Comparison of ENCODE assay signal across 9 cellular contexts in genomic region chr16:72241930-72242329, GRCh38.
A peak's percentile ranks its signal among the peaks of the same experiment; 100 is the strongest.
DNase-seq lines count a peak whose midpoint lies in the region; ATAC-seq, FAIRE-seq and TF ChIP-seq lines count a peak whose summit lies in the region.
"Had no signal": no experiment of that assay in that cellular context is flagged by ENCODE, and none has a peak within 500 bp of the region (broad histone marks: within the 10 kb centered on the region; RNA-seq: fewer than 3 reads in every experiment).

No MANE protein-coding gene starts in this region.

- H3K36me3 Mint-ChIP-seq in activated T-helper 2 cell treated with anti-CD3 and anti-CD28 coated beads, Interferon-gamma antibody, Interleukin-2, Interleukin-4, amounts not matched to agents 10 μg/mL and 5 μg/mL and 100 μg/mL, durations not matched to agents 14 hours and 24 hours and 36 hours (ENCODE audit: low read depth): no peaks in the 10 kb centered on the region

- H4K20me1 ChIP-seq in OCI-LY7 (ENCODE audit: insufficient read depth, low read length) (no peaks in the 10 kb centered on the region), endothelial cell of umbilical vein (replicated peaks; ENCODE audit: control insufficient read depth, extremely low read depth, insufficient read depth, low read length) (no peaks in the 10 kb centered on the region), neural cell (ENCODE audit: insufficient read depth) (no peaks in the 10 kb centered on the region)

- H3K36me3 ChIP-seq in OCI-LY7 (ENCODE audit: insufficient read depth, low read length) (no peaks in the 10 kb centered on the region), endothelial cell of umbilical vein (ENCODE audit: control insufficient read depth in 2 of 2, extremely low read depth in 1 of 2, insufficient read depth in 2 of 2, low read length in 2 of 2) (no peaks in the 10 kb centered on the region), neural cell (ENCODE audit: insufficient read depth, low read length) (no peaks in the 10 kb centered on the region)

- H3K4me1 ChIP-seq in OCI-LY7 (ENCODE audit: insufficient read depth, low read length, poor library complexity, severe bottlenecking) (no peaks in the 10 kb centered on the region), endothelial cell of umbilical vein (ENCODE audit: control insufficient read depth, extremely low read depth, insufficient read depth, low read length) (no peaks in the 10 kb centered on the region)

- TF ChIP-seq POLR2A in endothelial cell of umbilical vein (IDR thresholded peaks at IDR 0.05; ENCODE audit: low read depth, low read length): no peak

- H3K27ac ChIP-seq in OCI-LY7 (ENCODE audit: low read depth, low read length, poor library complexity, severe bottlenecking): no peak overlapping the region
- H3K27ac ChIP-seq in endothelial cell of umbilical vein (ENCODE audit: insufficient read depth, low read depth, low read length): no peak overlapping the region
- H3K27ac ChIP-seq in neural cell (ENCODE audit: low read length): peak overlapping the region; percentile 96

- no peaks in the 10 kb centered on the region for H3K9me3 Mint-ChIP-seq in activated T-helper 2 cell treated with anti-CD3 and anti-CD28 coated beads, Interferon-gamma antibody, Interleukin-2, Interleukin-4, amounts not matched to agents 10 μg/mL and 5 μg/mL and 100 μg/mL, durations not matched to agents 14 hours and 24 hours and 36 hours
- H3K9me3 Mint-ChIP-seq: activated B cell treated with CpG ODN at 0.5 μM for 24 hours had no signal

- H3K9me3 ChIP-seq in OCI-LY7 (ENCODE audit: low read length) (no peaks in the 10 kb centered on the region), endothelial cell of umbilical vein (replicated peaks; ENCODE audit: control insufficient read depth, insufficient read depth, low read length) (no peaks in the 10 kb centered on the region), neural cell (ENCODE audit: low read length) (no peaks in the 10 kb centered on the region)

- POLR2A ChIA-PET in OCI-LY7 (lab: Charles Lee): no interaction called here
- POLR2A ChIA-PET in endothelial cell of umbilical vein (lab: Charles Lee): no interaction called here

- peak; percentile 78 for DNase-seq in DMS53 (lab: John Stamatoyannopoulos, UW)
- peak; percentile 2 for DNase-seq in OCI-LY7 (ENCODE audit: low spot score)
- peak; percentile 66 for DNase-seq in endothelial cell of umbilical vein (ENCODE audit: low read depth, low spot score)
- DNase-seq in activated T-helper 2 cell treated with anti-CD3 and anti-CD28 coated beads, Interferon-gamma antibody, Interleukin-2, Interleukin-4, amounts not matched to agents 10 μg/mL and 5 μg/mL and 100 μg/mL, durations not matched to agents 14 hours and 24 hours and 36 hours (ENCODE audit: low spot score): no peak
- DNase-seq: activated B cell treated with CpG ODN at 0.5 μM for 24 hours had no signal

- FAIRE-seq in endothelial cell of umbilical vein (lab: Jason Lieb, UNC): peak; percentile 89

- H3K4me3 Mint-ChIP-seq in activated T-helper 2 cell treated with anti-CD3 and anti-CD28 coated beads, Interferon-gamma antibody, Interleukin-2, Interleukin-4, amounts not matched to agents 10 μg/mL and 5 μg/mL and 100 μg/mL, durations not matched to agents 14 hours and 24 hours and 36 hours (ENCODE audit: low read depth): no peak overlapping the region
- H3K4me3 Mint-ChIP-seq: activated B cell treated with CpG ODN at 0.5 μM for 24 hours had no signal

- dilution Hi-C loops in endothelial cell of umbilical vein (cut with MboI; ENCODE audit: extremely low pct_ligation_motif_present, low sequenced_read_pairs): no loop called here

- ATAC-seq in HG02938 (IDR thresholded peaks at IDR 0.05; ENCODE audit: unreplicated experiment) (peak; percentile 57), HG02884 (IDR thresholded peaks at IDR 0.05; ENCODE audit: unreplicated experiment) (no peak), HG03565 (IDR thresholded peaks at IDR 0.05; ENCODE audit: unreplicated experiment) (no peak)

- no peak overlapping the region for H3K27ac Mint-ChIP-seq in activated T-helper 2 cell treated with anti-CD3 and anti-CD28 coated beads, Interferon-gamma antibody, Interleukin-2, Interleukin-4, amounts not matched to agents 10 μg/mL and 5 μg/mL and 100 μg/mL, durations not matched to agents 14 hours and 24 hours and 36 hours
- H3K27ac Mint-ChIP-seq: activated B cell treated with CpG ODN at 0.5 μM for 24 hours had no signal

- no peaks in the 10 kb centered on the region for H3K79me2 ChIP-seq in OCI-LY7 (ENCODE audit: insufficient read depth, low read depth, low read length)
- H3K79me2 ChIP-seq in endothelial cell of umbilical vein (ENCODE audit: control insufficient read depth, insufficient read depth, low read length): no peaks in the 10 kb centered on the region
- H3K79me2 ChIP-seq in neural cell (replicated peaks; ENCODE audit: insufficient read depth, low read length): peaks cover 16% of the 10 kb centered on the region

- TF ChIP-seq EP300 in neural cell (conservative IDR thresholded peaks at IDR 0.05; ENCODE audit: poor library complexity, severe bottlenecking): peak; percentile 98

- BruUV-seq in OCI-LY7 (replicated peaks; lab: Mats Ljungman, UMichigan) (no TSS peak), endothelial cell of umbilical vein (replicated peaks; lab: Mats Ljungman, UMichigan) (no TSS peak)

- peak; percentile 68 for TF ChIP-seq CTCF in OCI-LY7 (conservative IDR thresholded peaks at IDR 0.05; ENCODE audit: low read length)
- peak; percentile 79 to 85 for TF ChIP-seq CTCF in endothelial cell of umbilical vein (IDR thresholded peaks at IDR 0.05; ENCODE audit: extremely low read depth in 1 of 2, insufficient read depth in 1 of 2, low read depth in 1 of 2, low read length in 2 of 2)
- peak; percentile 96 for TF ChIP-seq CTCF in neural cell (IDR thresholded peaks at IDR 0.05; ENCODE audit: poor library complexity, severe bottlenecking)

- H3K27me3 ChIP-seq in endothelial cell of umbilical vein (ENCODE audit: control insufficient read depth in 2 of 2, insufficient read depth in 2 of 2, low read length in 2 of 2): no peaks in the 10 kb centered on the region
- H3K27me3 ChIP-seq in neural cell (ENCODE audit: insufficient read depth, low read depth, low read length): no peaks in the 10 kb centered on the region

- intact Hi-C loops in OCI-LY7 (cut with micrococcal nuclease; ENCODE audit: unreplicated experiment): no loop called here
- intact Hi-C loops in endothelial cell of umbilical vein (cut with micrococcal nuclease): loop anchor here (1.0 to 10.0 kb wide), 12 partner anchors 117 to 1714 kb away; no protein-coding TSS in a partner anchor
- intact Hi-C loops in activated T-helper 2 cell treated with anti-CD3 and anti-CD28 coated beads, Interferon-gamma antibody, Interleukin-2, Interleukin-4, amounts not matched to agents 10 μg/mL and 5 μg/mL and 100 μg/mL, durations not matched to agents 14 hours and 24 hours and 36 hours (cut with micrococcal nuclease): no loop called here

- CTCF ChIA-PET in OCI-LY7 (lab: Charles Lee; ENCODE audit: unreplicated experiment): no interaction called here
- CTCF ChIA-PET in endothelial cell of umbilical vein (lab: Charles Lee): interaction anchor here (0.5 to 9.5 kb wide), 31 partner anchors 10 to 1714 kb away, joined by 3 to 183 read pairs (median 4); no protein-coding TSS in a partner anchor

- no peaks in the 10 kb centered on the region for H3K9me1 ChIP-seq in endothelial cell of umbilical vein (replicated peaks; ENCODE audit: control insufficient read depth, extremely low read depth, insufficient read depth, low read length)

- H3K4me2 ChIP-seq in OCI-LY7 (ENCODE audit: low read length) (no peak overlapping the region), endothelial cell of umbilical vein (ENCODE audit: insufficient read depth, low read length) (no peak overlapping the region), neural cell (ENCODE audit: low read length) (peak overlapping the region; percentile 32)

- peak; percentile 99 for TF ChIP-seq RAD21 in neural cell (conservative IDR thresholded peaks at IDR 0.05)

- H3F3A ChIP-seq in neural cell (ENCODE audit: insufficient read depth, low read length, poor library complexity, severe bottlenecking): peaks cover 9% of the 10 kb centered on the region

- peaks cover 7% of the 10 kb centered on the region for H3K27me3 Mint-ChIP-seq in activated T-helper 2 cell treated with anti-CD3 and anti-CD28 coated beads, Interferon-gamma antibody, Interleukin-2, Interleukin-4, amounts not matched to agents 10 μg/mL and 5 μg/mL and 100 μg/mL, durations not matched to agents 14 hours and 24 hours and 36 hours (ENCODE audit: low read depth)
- H3K27me3 Mint-ChIP-seq: activated B cell treated with CpG ODN at 0.5 μM for 24 hours had no signal

- H2AFZ ChIP-seq in OCI-LY7 (ENCODE audit: low read length) (no peak overlapping the region), endothelial cell of umbilical vein (ENCODE audit: low read depth, low read length) (peak overlapping the region; percentile 97), neural cell (ENCODE audit: low read depth, low read length) (no peak overlapping the region)

- H3K9ac ChIP-seq in endothelial cell of umbilical vein (replicated peaks; ENCODE audit: extremely low read depth, insufficient read depth, low read length) (no peak overlapping the region), neural cell (ENCODE audit: low read length) (peak overlapping the region; percentile 65)

- no peaks in the 10 kb centered on the region for H3K9me2 ChIP-seq in OCI-LY7 (ENCODE audit: insufficient read depth, low read length)
- H3K9me2 ChIP-seq in neural cell (ENCODE audit: insufficient read depth, low read length): no peaks in the 10 kb centered on the region

- H3K4me1 Mint-ChIP-seq in activated T-helper 2 cell treated with anti-CD3 and anti-CD28 coated beads, Interferon-gamma antibody, Interleukin-2, Interleukin-4, amounts not matched to agents 10 μg/mL and 5 μg/mL and 100 μg/mL, durations not matched to agents 14 hours and 24 hours and 36 hours (ENCODE audit: low read depth): peaks cover 12% of the 10 kb centered on the region
- H3K4me1 Mint-ChIP-seq: activated B cell treated with CpG ODN at 0.5 μM for 24 hours had no signal

- no peak overlapping the region for H3K4me3 ChIP-seq in OCI-LY7 (ENCODE audit: low read depth, low read length, poor library complexity, severe bottlenecking)
- no peak overlapping the region for H3K4me3 ChIP-seq in endothelial cell of umbilical vein (replicated peaks in 1 of 3; ENCODE audit: insufficient read depth in 1 of 3, low read depth in 1 of 3, low read length in 3 of 3)
- H3K4me3 ChIP-seq in neural cell (ENCODE audit: low read length): no peak overlapping the region

TF ChIP-seq in endothelial cell of umbilical vein, 7 proteins besides CTCF, POLR2A, EP300 and RAD21 (continues in another document):
- TF ChIP-seq POLR2AphosphoS5 (IDR thresholded peaks at IDR 0.05; ENCODE audit: insufficient read depth, low read depth, low read length): no peak
- no peak for TF ChIP-seq JUN (IDR thresholded peaks at IDR 0.05; ENCODE audit: borderline replicate concordance, insufficient read depth, insufficient read length, low read depth)
- TF ChIP-seq EZH2 (IDR thresholded peaks at IDR 0.05; ENCODE audit: borderline replicate concordance, low read depth, low read length, severe bottlenecking): no peak

TF ChIP-seq in neural cell, 6 proteins besides CTCF, POLR2A, EP300 and RAD21 (continues in another document):
- no peak for TF ChIP-seq TAF1 (IDR thresholded peaks at IDR 0.05; ENCODE audit: low read depth)
- TF ChIP-seq EZH2 (IDR thresholded peaks at IDR 0.05; ENCODE audit: borderline replicate concordance, insufficient read depth, low read length, poor library complexity, severe bottlenecking): no peak
- TF ChIP-seq MXI1 (conservative IDR thresholded peaks at IDR 0.05; ENCODE audit: poor library complexity, severe bottlenecking): no peak
